Comparison of ENCODE assay signal across 16 cellular contexts in the genomic region with DNA sequence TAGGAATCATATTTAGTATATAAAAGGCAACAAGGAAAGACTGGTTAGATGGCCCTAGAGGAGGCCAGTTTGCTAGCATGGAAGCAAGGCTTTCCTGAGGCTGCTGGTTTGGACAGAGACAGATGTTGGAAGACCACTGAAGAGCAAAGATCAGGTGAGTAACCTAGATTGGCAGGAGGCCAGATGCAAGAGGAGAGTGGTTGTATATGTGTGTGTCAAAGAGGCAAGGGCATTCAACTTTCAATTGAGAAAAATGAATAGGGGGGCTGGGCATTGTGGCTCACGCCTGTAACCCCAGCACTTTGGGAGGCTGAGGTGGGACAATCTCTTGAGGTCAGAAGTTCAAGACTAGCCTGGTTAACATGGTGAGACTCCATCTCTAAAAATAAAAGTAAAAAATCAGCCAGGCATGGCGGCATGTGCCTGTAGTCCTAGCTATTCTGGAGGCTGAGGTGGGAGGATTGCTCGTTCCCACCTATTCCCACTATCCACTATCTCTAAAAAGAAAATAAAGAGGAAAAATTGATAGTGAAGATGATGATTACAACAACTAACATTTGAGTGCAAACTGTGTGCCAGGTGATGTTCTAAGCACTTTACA.
DNase-seq lines count a peak whose midpoint lies in the region; ATAC-seq, FAIRE-seq and TF ChIP-seq lines count a peak whose summit lies in the region.
"Had no signal": no experiment of that assay in that cellular context is flagged by ENCODE, and none has a peak within 500 bp of the region (broad histone marks: within the 10 kb centered on the region; RNA-seq: fewer than 3 reads in every experiment).

No MANE protein-coding gene starts in this region.

- 88% methylated on average over 3 of the region's 3 CpGs; no CpG with 5 or more reads in 1 of the 2 experiments for WGBS in H1 (ENCODE audit: extremely low coverage in 1 of 2, insufficient coverage in 1 of 2, insufficient read length in 1 of 2, insufficient replicate concordance in 2 of 2, low coverage in 1 of 2, low lambda C conversion rate in 2 of 2, missing lambda C conversion rate in 1 of 2), 2 experiments

- no peak overlapping the region; the same call in 1 of the 2 replicates for H3K18ac ChIP-seq in H1 (ENCODE audit: extremely low read depth, low read length)

- intact Hi-C loops in PC-3 (cut with micrococcal nuclease) = no loop called here
- intact Hi-C loops in uterus (cut with DNase I; ENCODE audit: low total_unique reads) = no loop called here

- H2BK12ac ChIP-seq in H1 (ENCODE audit: low read depth, low read length) = no peak overlapping the region

- no peak overlapping the region for H3K23ac ChIP-seq in H1 (ENCODE audit: insufficient read length)

- TF ChIP-seq RAD21 in H1 (IDR thresholded peaks at IDR 0.05 in 1 of 2, conservative IDR thresholded peaks at IDR 0.05 in 1 of 2; ENCODE audit: low read depth in 2 of 2, low read length in 2 of 2) = no peak

- H3K9me3 ChIP-seq in PC-3 (ENCODE audit: low read length) (no peaks in the 10 kb centered on the region), H1 (ENCODE audit: insufficient read depth in 2 of 2, low read depth in 1 of 2, low read length in 1 of 2) (no peaks in the 10 kb centered on the region), uterus (no peaks in the 10 kb centered on the region)
- H3K9me3 ChIP-seq: thyroid gland had no signal

- H3K4me1 ChIP-seq in PC-3 (ENCODE audit: insufficient read depth, low read length) (no peaks in the 10 kb centered on the region), H1 (replicated peaks in 1 of 4; ENCODE audit: control insufficient read depth in 3 of 4, insufficient read depth in 4 of 4, low read length in 3 of 4) (peaks cover 10 to 18% (median 13%) of the 10 kb centered on the region in 4 experiments), uterus (no peaks in the 10 kb centered on the region)
- H3K4me1 ChIP-seq: thyroid gland had no signal

- no peak overlapping the region for H4K5ac ChIP-seq in H1 (ENCODE audit: insufficient read length, low read depth, low read length)

- no peak overlapping the region for H3K56ac ChIP-seq in H1 (replicated peaks; ENCODE audit: insufficient read length, low read depth, low read length)

- H3K27me3 ChIP-seq in PC-3 (ENCODE audit: low read length) (no peaks in the 10 kb centered on the region), H1 (replicated peaks in 1 of 4; ENCODE audit: control insufficient read depth in 3 of 4, extremely low read depth in 1 of 4, insufficient read depth in 3 of 4, low read length in 3 of 4) (no peaks in the 10 kb centered on the region; a peak in 1 of 7 replicates), uterus (no peaks in the 10 kb centered on the region)
- H3K27me3 ChIP-seq: thyroid gland had no signal

- BruUV-seq in PC-3 (replicated peaks; lab: Mats Ljungman, UMichigan) = no TSS peak

- ATAC-seq in PC-3 (no peak), GM21576 (IDR thresholded peaks at IDR 0.05; ENCODE audit: unreplicated experiment) (no peak)

- H3K14ac ChIP-seq in H1 (ENCODE audit: insufficient read length) = no peak overlapping the region

- DNase-seq in DMS79 (lab: John Stamatoyannopoulos, UW) (peak; percentile 8), GM18507 (ENCODE audit: extremely low spot score, insufficient read length, low read depth) (no peak), PC-3 (peak; percentile 53), H1 (ENCODE audit: low read depth in 1 of 2, low spot score in 2 of 2) (no peak), 8988T (no peak), uterus (no peak)
- DNase-seq in stimulated activated CD4-positive, alpha-beta T cell treated with anti-CD3 and anti-CD28 coated beads, Interleukin-12 subunit alpha, Interleukin-12 subunit beta, amount 100 ng/mL, for 4 hours = no peak
- DNase-seq: activated gamma-delta T cell treated with Interleukin-2 at 50 U/mL for 16 hours, islet precursor cell, naive B cell, NCI-H510A treated with DMSO at 0.1 percent for 48 hours, SHP77 treated with DMSO at 0.1 percent for 48 hours, thyroid gland had no signal

- H3F3A ChIP-seq in PC-3 (ENCODE audit: low read length, unreplicated experiment) = no peaks in the 10 kb centered on the region

- no peak for TF ChIP-seq CTCF in PC-3 (conservative IDR thresholded peaks at IDR 0.05; ENCODE audit: low read depth, low read length)
- no peak for TF ChIP-seq CTCF in H1 (IDR thresholded peaks at IDR 0.05; ENCODE audit: control extremely low read depth in 1 of 3, insufficient read depth in 1 of 3, low read depth in 1 of 3, low read length in 3 of 3)
- TF ChIP-seq CTCF in uterus (IDR thresholded peaks at IDR 0.05) = no peak

- H3K4ac ChIP-seq in H1 (replicated peaks; ENCODE audit: insufficient read length, low read depth, low read length) = no peak overlapping the region

- H3K9me2 ChIP-seq in PC-3 (replicated peaks; ENCODE audit: low read length) = no peaks in the 10 kb centered on the region

- TF ChIP-seq POLR2A in H1 (IDR thresholded peaks at IDR 0.05; ENCODE audit: control extremely low read depth in 1 of 2, low read depth in 2 of 2, low read length in 2 of 2) = no peak
- TF ChIP-seq POLR2A in uterus (IDR thresholded peaks at IDR 0.05) = no peak

- H2BK15ac ChIP-seq in H1 (ENCODE audit: low read length) = 0 out of 2 replicates have a peak overlapping the region, but pooled peaks have one; percentile 47

- CTCF ChIA-PET in PC-3 (lab: Charles Lee) (no interaction called here), H1 (lab: Charles Lee; ENCODE audit: partially characterized antibody) (interaction anchor here (1.0 to 1.2 kb wide), 2 partner anchors 11 to 23 kb away, joined by 3 read pairs; no protein-coding TSS in a partner anchor)

- no peak overlapping the region for H3K4me2 ChIP-seq in PC-3 (ENCODE audit: low read length)
- H3K4me2 ChIP-seq in H1 (ENCODE audit: insufficient read depth in 1 of 2, low read depth in 2 of 2, low read length in 2 of 2) = no peak overlapping the region

- POLR2A ChIA-PET in PC-3 (lab: Charles Lee; ENCODE audit: unreplicated experiment) = no interaction called here
- POLR2A ChIA-PET in H1 (lab: Charles Lee; ENCODE audit: partially characterized antibody) = interaction anchor here (1.1 kb wide), 1 partner anchor 30 kb away, joined by 3 read pairs; no protein-coding TSS in a partner anchor

- H2AK5ac ChIP-seq in H1 (ENCODE audit: low read depth, low read length) = no peak overlapping the region

- H2BK5ac ChIP-seq in H1 (ENCODE audit: low read depth, low read length) = no peak overlapping the region

- H3K79me2 ChIP-seq in PC-3 (ENCODE audit: low read length) (no peaks in the 10 kb centered on the region), H1 (ENCODE audit: control insufficient read depth in 1 of 2, insufficient read depth in 2 of 2, low read length in 2 of 2) (no peaks in the 10 kb centered on the region)

- no peaks in the 10 kb centered on the region for H4K20me1 ChIP-seq in PC-3 (ENCODE audit: low read length)
- H4K20me1 ChIP-seq in H1 (replicated peaks in 1 of 2; ENCODE audit: control insufficient read depth in 1 of 2, insufficient read depth in 2 of 2, low read length in 2 of 2) = no peaks in the 10 kb centered on the region

- no peak overlapping the region for H3K9ac ChIP-seq in PC-3 (ENCODE audit: low read length)
- H3K9ac ChIP-seq in H1 (replicated peaks in 1 of 4; ENCODE audit: extremely low read depth in 1 of 4, low read depth in 3 of 4, low read length in 3 of 4) = no peak overlapping the region

- no peaks in the 10 kb centered on the region for H3K23me2 ChIP-seq in H1 (ENCODE audit: low read depth, low read length)

- TF ChIP-seq EP300 in H1 (IDR thresholded peaks at IDR 0.05; ENCODE audit: borderline replicate concordance in 1 of 2, low read depth in 2 of 2, low read length in 2 of 2) = no peak

- H3K27ac ChIP-seq in PC-3 (ENCODE audit: low read length) (no peak overlapping the region), H1 (ENCODE audit: low read depth, low read length) (no peak overlapping the region), uterus (no peak overlapping the region)
- H3K27ac ChIP-seq: thyroid gland, VCaP had no signal

- peak overlapping the region; percentile 84 for H2BK20ac ChIP-seq in H1 (ENCODE audit: low read length)

- no peak overlapping the region for H4K8ac ChIP-seq in H1 (ENCODE audit: extremely low read depth, insufficient read depth, low read length)

- peak; percentile 91 for FAIRE-seq in GM18507 (lab: Jason Lieb, UNC)
- no peak for FAIRE-seq in H1 (lab: Jason Lieb, UNC)
- FAIRE-seq: colon had no signal

- H4K91ac ChIP-seq in H1 (replicated peaks; ENCODE audit: insufficient read length, low read length) = no peak overlapping the region

- no peaks in the 10 kb centered on the region for H3K79me1 ChIP-seq in H1 (ENCODE audit: low read depth, low read length)

- H3K36me3 ChIP-seq in PC-3 (ENCODE audit: low read depth, low read length) (no peaks in the 10 kb centered on the region), H1 (ENCODE audit: control insufficient read depth in 2 of 4, insufficient read depth in 4 of 4, low read length in 3 of 4) (no peaks in the 10 kb centered on the region), uterus (no peaks in the 10 kb centered on the region)
- H3K36me3 ChIP-seq: thyroid gland had no signal

- no peak overlapping the region for H2BK120ac ChIP-seq in H1 (replicated peaks; ENCODE audit: low read depth, low read length)

- H3K4me3 ChIP-seq in PC-3 (ENCODE audit: low read length) (no peak overlapping the region), H1 (ENCODE audit: extremely low read depth in 1 of 4, insufficient read depth in 2 of 4, low read depth in 3 of 4, low read length in 4 of 4) (no peak overlapping the region), uterus (no peak overlapping the region)
- H3K4me3 ChIP-seq: thyroid gland had no signal

- no peak overlapping the region for H2AFZ ChIP-seq in PC-3 (ENCODE audit: low read length)
- H2AFZ ChIP-seq in H1 (ENCODE audit: low read length) = no peak overlapping the region

TF ChIP-seq in H1, 55 proteins besides CTCF, POLR2A, EP300 and RAD21:
- no peak for TF ChIP-seq ASH2L (IDR thresholded peaks at IDR 0.05; ENCODE audit: low read length)
- no peak for TF ChIP-seq YY1 (IDR thresholded peaks at IDR 0.05; ENCODE audit: low read depth, low read length)
- TF ChIP-seq SP1 (IDR thresholded peaks at IDR 0.05; ENCODE audit: low read depth, low read length) = no peak
- no peak for TF ChIP-seq NANOG (IDR thresholded peaks at IDR 0.05; ENCODE audit: insufficient read depth, low read depth, low read length, poor library complexity, severe bottlenecking)
- TF ChIP-seq CBX8 (IDR thresholded peaks at IDR 0.05; ENCODE audit: borderline replicate concordance, low read depth, low read length) = no peak
- no peak for TF ChIP-seq RNF2 (IDR thresholded peaks at IDR 0.05; ENCODE audit: borderline replicate concordance, low read depth, low read length, missing control alignments, poor library complexity, severe bottlenecking)
- no peak for TF ChIP-seq POU5F1 (IDR thresholded peaks at IDR 0.05; ENCODE audit: low read depth, low read length)
- no peak for TF ChIP-seq HDAC2 (IDR thresholded peaks at IDR 0.05; ENCODE audit: borderline replicate concordance in 1 of 2, low read depth in 2 of 2, low read length in 2 of 2)
- no peak for TF ChIP-seq RFX5 (IDR thresholded peaks at IDR 0.05; ENCODE audit: borderline replicate concordance, low read depth, low read length)

Comparison
In these comparisons a context has a peak if more than half of its experiments do, and no peak if none do; other contexts are left out.
1. DNase-seq: peak in DMS79 (single experiment) and PC-3 (single experiment); none in GM18507 (single experiment), H1 (0 of 2), 8988T (single experiment), stimulated activated CD4-positive, alpha-beta T cell treated with anti-CD3 and anti-CD28 coated beads, Interleukin-12 subunit alpha, Interleukin-12 subunit beta, amount 100 ng/mL, for 4 hours (single experiment) and uterus (0 of 2).